Comparison of ENCODE assay signal across 10 cellular contexts in genomic region chr14:50812856-50813543, GRCh38. TPM values are rescaled to one million over a fixed set of nuclear protein-coding genes. Genes with fewer than 3 reads are reported as not detected.
DNase-seq lines count a peak whose midpoint lies in the region; ATAC-seq lines count a peak whose summit lies in the region.
"Had no signal": no experiment of that assay in that cellular context is flagged by ENCODE, and none has a peak within 500 bp of the region (broad histone marks: within the 10 kb centered on the region; RNA-seq: fewer than 3 reads in every experiment).

No MANE protein-coding gene starts in this region.

- peaks cover 36% of the 10 kb centered on the region for H3K36me3 Mint-ChIP-seq in activated CD8-positive, alpha-beta memory T cell treated with anti-CD3 and anti-CD28 coated beads, Interleukin-2, amount 10 ng/mL, durations not matched to agents 7 days and 5 days
- peaks cover under 1% of the 10 kb centered on the region for H3K36me3 Mint-ChIP-seq in activated T-helper 17 cell treated with anti-CD3 and anti-CD28 coated beads, Interleukin-2, amount 50 U/mL, for 72 hours (ENCODE audit: low read depth)
- peaks cover 35% of the 10 kb centered on the region for H3K36me3 Mint-ChIP-seq in stimulated activated naive CD8-positive, alpha-beta T cell treated with anti-CD3 and anti-CD28 coated beads, Interleukin-15, Interleukin-2, amounts not matched to agents 100 ng/mL and 50 ng/mL, for 24 hours (ENCODE audit: low read depth)

- H3K27ac Mint-ChIP-seq in activated CD8-positive, alpha-beta memory T cell treated with anti-CD3 and anti-CD28 coated beads, Interleukin-2, amount 10 ng/mL, durations not matched to agents 7 days and 5 days, result peak overlapping the region; percentile 94
- peak overlapping the region; percentile 81 for H3K27ac Mint-ChIP-seq in activated T-helper 17 cell treated with anti-CD3 and anti-CD28 coated beads, Interleukin-2, amount 50 U/mL, for 72 hours
- peak overlapping the region; percentile 92 for H3K27ac Mint-ChIP-seq in stimulated activated naive CD8-positive, alpha-beta T cell treated with anti-CD3 and anti-CD28 coated beads, Interleukin-15, Interleukin-2, amounts not matched to agents 100 ng/mL and 50 ng/mL, for 24 hours

- peak overlapping the region; percentile 69 for H3K4me3 Mint-ChIP-seq in activated CD8-positive, alpha-beta memory T cell treated with anti-CD3 and anti-CD28 coated beads, Interleukin-2, amount 10 ng/mL, durations not matched to agents 7 days and 5 days
- H3K4me3 Mint-ChIP-seq in activated T-helper 17 cell treated with anti-CD3 and anti-CD28 coated beads, Interleukin-2, amount 50 U/mL, for 72 hours, result peak overlapping the region; percentile 73
- peak overlapping the region; percentile 73 for H3K4me3 Mint-ChIP-seq in stimulated activated naive CD8-positive, alpha-beta T cell treated with anti-CD3 and anti-CD28 coated beads, Interleukin-15, Interleukin-2, amounts not matched to agents 100 ng/mL and 50 ng/mL, for 24 hours

- H3K9me3 Mint-ChIP-seq in activated CD8-positive, alpha-beta memory T cell treated with anti-CD3 and anti-CD28 coated beads, Interleukin-2, amount 10 ng/mL, durations not matched to agents 7 days and 5 days (ENCODE audit: low read depth), result peaks cover 6% of the 10 kb centered on the region
- H3K9me3 Mint-ChIP-seq in activated T-helper 17 cell treated with anti-CD3 and anti-CD28 coated beads, Interleukin-2, amount 50 U/mL, for 72 hours, result no peaks in the 10 kb centered on the region
- no peaks in the 10 kb centered on the region for H3K9me3 Mint-ChIP-seq in stimulated activated naive CD8-positive, alpha-beta T cell treated with anti-CD3 and anti-CD28 coated beads, Interleukin-15, Interleukin-2, amounts not matched to agents 100 ng/mL and 50 ng/mL, for 24 hours

- intact Hi-C loops in left cardiac atrium (cut with DNase I), result no loop called here

- CTCF ChIA-PET in activated CD8-positive, alpha-beta memory T cell treated with anti-CD3 and anti-CD28 coated beads, Interleukin-2, amount 10 ng/mL, durations not matched to agents 7 days and 5 days (lab: Charles Lee), result interaction anchor here (0.6 to 1.8 kb wide), 4 partner anchors 8 to 46 kb away, joined by 3 to 5 read pairs (median 4); no protein-coding TSS in a partner anchor

- no peak for DNase-seq in activated CD8-positive, alpha-beta memory T cell treated with anti-CD3 and anti-CD28 coated beads, Interleukin-2, amount 10 ng/mL, durations not matched to agents 7 days and 5 days
- DNase-seq in activated CD8-positive, alpha-beta memory T cell treated with anti-CD3 and anti-CD28 coated beads, Interleukin-2, amount 50 U/mL, for 48 hours, result no peak
- DNase-seq in cortex of kidney (lab: John Stamatoyannopoulos, UW) (no peak), left cardiac atrium (no peak)
- DNase-seq: NCI-H524 treated with DMSO at 0.1 percent for 48 hours had no signal

- H3K27me3 Mint-ChIP-seq in activated CD8-positive, alpha-beta memory T cell treated with anti-CD3 and anti-CD28 coated beads, Interleukin-2, amount 10 ng/mL, durations not matched to agents 7 days and 5 days, result no peaks in the 10 kb centered on the region
- no peaks in the 10 kb centered on the region for H3K27me3 Mint-ChIP-seq in activated T-helper 17 cell treated with anti-CD3 and anti-CD28 coated beads, Interleukin-2, amount 50 U/mL, for 72 hours
- H3K27me3 Mint-ChIP-seq in stimulated activated naive CD8-positive, alpha-beta T cell treated with anti-CD3 and anti-CD28 coated beads, Interleukin-15, Interleukin-2, amounts not matched to agents 100 ng/mL and 50 ng/mL, for 24 hours, result no peaks in the 10 kb centered on the region

- peak; percentile 23 for ATAC-seq in activated CD8-positive, alpha-beta memory T cell treated with anti-CD3 and anti-CD28 coated beads, Interleukin-2, amount 10 ng/mL, durations not matched to agents 7 days and 5 days
- ATAC-seq in HG02870 (IDR thresholded peaks at IDR 0.05; ENCODE audit: unreplicated experiment) (peak; percentile 14), HG03108 (IDR thresholded peaks at IDR 0.05; ENCODE audit: unreplicated experiment) (no peak), left cardiac atrium (no peak)
- ATAC-seq in activated T-helper 17 cell treated with anti-CD3 and anti-CD28 coated beads, Interleukin-2, amount 50 U/mL, for 72 hours (replicated peaks), result peak; percentile 44

- peaks cover 29% of the 10 kb centered on the region for H3K4me1 Mint-ChIP-seq in activated CD8-positive, alpha-beta memory T cell treated with anti-CD3 and anti-CD28 coated beads, Interleukin-2, amount 10 ng/mL, durations not matched to agents 7 days and 5 days
- peaks cover 19% of the 10 kb centered on the region for H3K4me1 Mint-ChIP-seq in activated T-helper 17 cell treated with anti-CD3 and anti-CD28 coated beads, Interleukin-2, amount 50 U/mL, for 72 hours
- H3K4me1 Mint-ChIP-seq in stimulated activated naive CD8-positive, alpha-beta T cell treated with anti-CD3 and anti-CD28 coated beads, Interleukin-15, Interleukin-2, amounts not matched to agents 100 ng/mL and 50 ng/mL, for 24 hours (ENCODE audit: low read depth), result peaks cover 63% of the 10 kb centered on the region

RNA-seq across cellular contexts. Expression of gene NIN, which starts 18.0 kb away (rescaled TPM):
- 10 to 100 TPM; 70.8 to 71.3 TPM for total RNA-seq in activated CD8-positive, alpha-beta memory T cell treated with anti-CD3 and anti-CD28 coated beads, Interleukin-2, amount 10 ng/mL, durations not matched to agents 7 days and 5 days
- total RNA-seq in activated T-helper 17 cell treated with anti-CD3 and anti-CD28 coated beads, Interleukin-2, amount 50 U/mL, for 72 hours, result 10 to 100 TPM; 25.9 to 42.2 TPM
- total RNA-seq in left cardiac atrium, result 10 to 100 TPM; 31.8 to 41.9 TPM

RNA-seq across cellular contexts. Expression of gene ABHD12B, which starts 58.9 kb away (rescaled TPM):
- not detected for total RNA-seq in activated CD8-positive, alpha-beta memory T cell treated with anti-CD3 and anti-CD28 coated beads, Interleukin-2, amount 10 ng/mL, durations not matched to agents 7 days and 5 days
- total RNA-seq in activated T-helper 17 cell treated with anti-CD3 and anti-CD28 coated beads, Interleukin-2, amount 50 U/mL, for 72 hours, result not detected
- total RNA-seq in left cardiac atrium, result under 1 TPM in 1 of 2 donors, not detected in 1; 0.18 TPM
- total RNA-seq: urinary bladder had no signal

Comparison
In these comparisons a context has a peak if more than half of its experiments do, and no peak if none do; other contexts are left out.
1. ATAC-seq: peak in activated CD8-positive, alpha-beta memory T cell treated with anti-CD3 and anti-CD28 coated beads, Interleukin-2, amount 10 ng/mL, durations not matched to agents 7 days and 5 days (single experiment), HG02870 (single experiment) and activated T-helper 17 cell treated with anti-CD3 and anti-CD28 coated beads, Interleukin-2, amount 50 U/mL, for 72 hours (single experiment); none in HG03108 (single experiment) and left cardiac atrium (0 of 2).
2. Peak in every context shown above with its lines, with median percentiles within 50 percentile points of each other: H3K27ac Mint-ChIP-seq and H3K4me3 Mint-ChIP-seq.